8 cellular contexts compared by ENCODE assay signal in genomic region chr1:1079408-1080121, GRCh38. TPM values are rescaled to one million over a fixed set of nuclear protein-coding genes. Genes with fewer than 3 reads are reported as not detected.
DNase-seq lines count a peak whose midpoint lies in the region; ATAC-seq and TF ChIP-seq lines count a peak whose summit lies in the region.

No MANE protein-coding gene starts in this region.

- H3K4me1 ChIP-seq in Karpas-422 (ENCODE audit: low read length) (peaks cover 8% of the 10 kb centered on the region), transverse colon (peaks cover 12 to 17% (median 16%) of the 10 kb centered on the region in 4 donors)

- no peaks in the 10 kb centered on the region for H4K20me1 ChIP-seq in Karpas-422 (ENCODE audit: insufficient read depth, low read depth, low read length)

- TF ChIP-seq POLR2A in transverse colon (IDR thresholded peaks at IDR 0.05): no peak

- no peaks in the 10 kb centered on the region for H3K9me2 ChIP-seq in Karpas-422 (replicated peaks; ENCODE audit: insufficient read depth, low read length)

- WGBS in transverse colon (ENCODE audit: low coverage in 1 of 2), 2 donors: 6% methylated on average over 23 of the region's 38 CpGs; no CpG with 5 or more reads in 1 of the 2 donors

- peak overlapping the region; percentile 1 for H3K4me2 ChIP-seq in Karpas-422 (ENCODE audit: low read depth, low read length, poor library complexity, severe bottlenecking)

- H3K9me3 ChIP-seq in Karpas-422 (ENCODE audit: low read length): no peaks in the 10 kb centered on the region
- no peaks in the 10 kb centered on the region for H3K9me3 ChIP-seq in transverse colon

- no peak overlapping the region for H2AFZ ChIP-seq in Karpas-422 (ENCODE audit: low read length)

- H3K36me3 ChIP-seq in Karpas-422 (ENCODE audit: insufficient read depth, low read length) (no peaks in the 10 kb centered on the region), transverse colon (no peaks in the 10 kb centered on the region)

- peak overlapping the region; percentile 28 for H3K4me3 Mint-ChIP-seq in activated CD4-positive, alpha-beta T cell treated with anti-CD3 and anti-CD28 coated beads for 36 hours
- H3K4me3 Mint-ChIP-seq in endothelial cell (ENCODE audit: unreplicated experiment) (peak overlapping the region; percentile 62), mesothelial cell of epicardium (peak overlapping the region; percentile 55)

- ATAC-seq in activated CD4-positive, alpha-beta T cell treated with anti-CD3 and anti-CD28 coated beads for 36 hours: peak; percentile 67
- ATAC-seq in GM21390 (IDR thresholded peaks at IDR 0.05; ENCODE audit: unreplicated experiment): no peak

- H3K36me3 Mint-ChIP-seq in activated CD4-positive, alpha-beta T cell treated with anti-CD3 and anti-CD28 coated beads for 36 hours (ENCODE audit: low read depth): no peaks in the 10 kb centered on the region
- H3K36me3 Mint-ChIP-seq in endothelial cell (ENCODE audit: low read depth, unreplicated experiment) (no peaks in the 10 kb centered on the region), mesothelial cell of epicardium (peaks cover 3% of the 10 kb centered on the region)

- no peaks in the 10 kb centered on the region for H3K79me2 ChIP-seq in Karpas-422 (ENCODE audit: low read length)

- H3K27ac ChIP-seq in Karpas-422 (ENCODE audit: low read length) (no peak overlapping the region), VCaP (peak overlapping the region; percentile 78), transverse colon (peak overlapping the region; percentile 3 to 61 (median 18))

- H3K9ac ChIP-seq in Karpas-422 (ENCODE audit: low read length): 0 out of 2 replicates have a peak overlapping the region, but pooled peaks have one; percentile 12

- peaks cover 5% of the 10 kb centered on the region for H3K4me1 Mint-ChIP-seq in activated CD4-positive, alpha-beta T cell treated with anti-CD3 and anti-CD28 coated beads for 36 hours
- H3K4me1 Mint-ChIP-seq in endothelial cell (ENCODE audit: unreplicated experiment) (no peaks in the 10 kb centered on the region), mesothelial cell of epicardium (peaks cover 4% of the 10 kb centered on the region)

- intact Hi-C loops in activated CD4-positive, alpha-beta T cell treated with anti-CD3 and anti-CD28 coated beads for 36 hours (cut with DNase I, micrococcal nuclease): no loop called here
- intact Hi-C loops in transverse colon (cut with DNase I; ENCODE audit: low total_unique reads): no loop called here

- H3K27me3 ChIP-seq in Karpas-422 (ENCODE audit: low read length) (no peaks in the 10 kb centered on the region), transverse colon (peaks cover 8% of the 10 kb centered on the region)

- POLR2A ChIA-PET in activated CD4-positive, alpha-beta T cell treated with anti-CD3 and anti-CD28 coated beads for 36 hours (lab: Charles Lee): no interaction called here

- peaks cover 3% of the 10 kb centered on the region for H3K27me3 Mint-ChIP-seq in activated CD4-positive, alpha-beta T cell treated with anti-CD3 and anti-CD28 coated beads for 36 hours
- peaks cover 3% of the 10 kb centered on the region for H3K27me3 Mint-ChIP-seq in endothelial cell (ENCODE audit: unreplicated experiment)
- peaks cover 5% of the 10 kb centered on the region for H3K27me3 Mint-ChIP-seq in mesothelial cell of epicardium (ENCODE audit: low read depth)

- H3K27ac Mint-ChIP-seq in activated CD4-positive, alpha-beta T cell treated with anti-CD3 and anti-CD28 coated beads for 36 hours: no peak overlapping the region
- H3K27ac Mint-ChIP-seq in endothelial cell (ENCODE audit: unreplicated experiment) (peak overlapping the region; percentile 67), mesothelial cell of epicardium (peak overlapping the region; percentile 64)

- CTCF ChIA-PET in activated CD4-positive, alpha-beta T cell treated with anti-CD3 and anti-CD28 coated beads for 36 hours (lab: Charles Lee): interaction anchor here (0.6 kb wide), 1 partner anchor 292 kb away, joined by 3 read pairs; no protein-coding TSS in a partner anchor

- H3K9me3 Mint-ChIP-seq in activated CD4-positive, alpha-beta T cell treated with anti-CD3 and anti-CD28 coated beads for 36 hours (ENCODE audit: low read depth): no peaks in the 10 kb centered on the region
- H3K9me3 Mint-ChIP-seq in endothelial cell (ENCODE audit: unreplicated experiment) (no peaks in the 10 kb centered on the region), mesothelial cell of epicardium (no peaks in the 10 kb centered on the region)

- H3K4me3 ChIP-seq in Karpas-422 (ENCODE audit: low read length): no peak overlapping the region
- peak overlapping the region in 3 of 4 donors; percentile 8 to 30 (median 26) for H3K4me3 ChIP-seq in transverse colon

- in situ Hi-C loops in transverse colon (cut with MboI; ENCODE audit: low pct_ligation_motif_present in 1 of 4, low pct_unique_long_range_greater_than_20kb in 1 of 4, low sequenced_read_pairs in 3 of 4): no loop called here

- TF ChIP-seq EP300 in transverse colon (IDR thresholded peaks at IDR 0.05; ENCODE audit: low read depth): no peak

- TF ChIP-seq CTCF in VCaP (conservative IDR thresholded peaks at IDR 0.05) (no peak), endothelial cell (IDR thresholded peaks at IDR 0.05; ENCODE audit: unreplicated experiment) (no peak), mesothelial cell of epicardium (IDR thresholded peaks at IDR 0.05; ENCODE audit: unreplicated experiment) (no peak), transverse colon (IDR thresholded peaks at IDR 0.05) (no peak)

- DNase-seq in activated CD4-positive, alpha-beta T cell treated with anti-CD3 and anti-CD28 coated beads for 36 hours: peak; percentile 66
- DNase-seq in activated CD4-positive, alpha-beta T cell treated with anti-CD3 and anti-CD28 coated beads, Interleukin-2, amount 50 U/mL, for 1 hour: no peak
- DNase-seq in Karpas-422 (peak; percentile 75), endothelial cell (ENCODE audit: low spot score) (peak; percentile 74), mesothelial cell of epicardium (ENCODE audit: low spot score in 2 of 2, unreplicated experiment in 2 of 2) (peak; percentile 21 to 68), transverse colon (peak; percentile 70)

RNA-seq across cellular contexts. Expression of gene RNF223, which starts 5.5 kb away (rescaled TPM):
- total RNA-seq in activated CD4-positive, alpha-beta T cell treated with anti-CD3 and anti-CD28 coated beads for 36 hours: not detected
- total RNA-seq in Karpas-422 (2014; rRNA removed; shearing (Covaris generic); ENCODE audit: low replicate concordance): not detected in 2 replicates
- total RNA-seq in endothelial cell (ENCODE audit: unreplicated experiment) (not detected), mesothelial cell of epicardium (0.27 to 0.57 TPM (median 0.40 TPM) in 3 replicates), transverse colon (1 to 10 TPM; 3.0 to 7.5 (median 5.0) TPM)

RNA-seq across cellular contexts. Expression of gene C1orf159, which starts 36.3 kb away (rescaled TPM):
- total RNA-seq in activated CD4-positive, alpha-beta T cell treated with anti-CD3 and anti-CD28 coated beads for 36 hours: 10 to 100 TPM; 11.3 to 13.5 TPM
- 10.2 and 10.4 TPM in 2 replicates for total RNA-seq in Karpas-422 (2014; rRNA removed; shearing (Covaris generic); ENCODE audit: low replicate concordance)
- total RNA-seq in endothelial cell (ENCODE audit: unreplicated experiment): 16.6 TPM
- 28.4 to 32.8 TPM (median 31.8 TPM) in 3 replicates for total RNA-seq in mesothelial cell of epicardium
- total RNA-seq in transverse colon: 100 to 1,000 TPM in 1 of 4 donors, 10 to 100 TPM in 3; 23.6 to 108 (median 47.3) TPM

RNA-seq across cellular contexts. Expression of gene AGRN, which starts 59.6 kb away (rescaled TPM):
- total RNA-seq in activated CD4-positive, alpha-beta T cell treated with anti-CD3 and anti-CD28 coated beads for 36 hours: 10 to 100 TPM; 22.7 to 24.4 TPM
- 2.4 and 8.4 TPM in 2 replicates for total RNA-seq in Karpas-422 (2014; rRNA removed; shearing (Covaris generic); ENCODE audit: low replicate concordance)
- total RNA-seq in endothelial cell (ENCODE audit: unreplicated experiment) (374 TPM), mesothelial cell of epicardium (502 to 532 TPM (median 514 TPM) in 3 replicates), transverse colon (100 to 1,000 TPM in 1 of 4 donors, 10 to 100 TPM in 3; 25.4 to 132 (median 44.8) TPM)
